Comparison of ENCODE assay signal across 8 cellular contexts in the genomic region with DNA sequence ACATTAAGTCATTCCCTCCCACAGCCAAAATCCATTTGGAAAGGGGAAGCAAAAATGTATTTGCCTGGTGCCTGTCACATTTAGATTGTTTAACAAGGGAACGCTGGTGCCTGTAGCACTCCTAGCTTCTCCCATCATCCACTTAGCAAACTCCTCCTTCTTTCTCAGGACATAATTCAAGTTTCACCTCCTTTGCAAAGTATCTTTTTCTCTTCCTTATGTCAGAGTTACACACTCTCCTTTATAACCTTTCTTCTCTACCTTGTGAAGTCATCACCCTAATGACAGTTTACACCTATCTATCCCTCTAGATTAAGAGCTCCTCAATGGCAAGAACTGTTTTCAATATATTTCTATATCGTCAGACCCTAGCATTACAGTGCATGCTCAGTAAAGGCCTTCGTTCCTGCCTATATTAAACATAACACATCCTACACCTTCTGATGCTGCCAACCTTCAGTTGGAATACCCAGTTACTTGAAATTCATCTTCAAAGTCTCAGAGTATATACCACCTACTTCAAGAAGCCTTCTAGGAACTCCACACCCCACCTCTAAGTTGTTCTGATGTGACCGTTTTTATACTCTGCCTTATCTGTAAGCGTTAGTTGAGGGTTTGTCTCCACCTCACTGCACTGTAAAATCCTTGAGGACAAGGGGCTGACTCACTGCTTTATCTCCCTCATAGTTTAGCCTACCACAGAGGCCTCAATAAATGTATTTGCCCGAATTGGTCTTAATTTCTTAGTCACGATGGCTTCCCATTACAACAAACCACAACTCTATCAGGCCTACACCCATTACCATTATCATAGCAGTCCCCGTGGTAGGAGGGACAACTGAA. TPM values are rescaled to one million over a fixed set of nuclear protein-coding genes. Genes with fewer than 3 reads are reported as not detected.
DNase-seq lines count a peak whose midpoint lies in the region; ATAC-seq and TF ChIP-seq lines count a peak whose summit lies in the region.

No MANE protein-coding gene starts in this region.

- peak overlapping the region; percentile 35 for H3K4me3 Mint-ChIP-seq in memory B cell

- peaks cover 3% of the 10 kb centered on the region for H3K36me3 Mint-ChIP-seq in memory B cell

- peaks cover 34% of the 10 kb centered on the region for H3K4me1 Mint-ChIP-seq in memory B cell

- H3K27ac Mint-ChIP-seq in memory B cell: peak overlapping the region; percentile 51

- DNase-seq in AG04449 (ENCODE audit: low read depth, low spot score): peak; percentile 31
- peak; percentile 80 for DNase-seq in HT1080 (ENCODE audit: low read depth)
- peak; percentile 80 for DNase-seq in astrocyte of the hippocampus (ENCODE audit: low read depth, low spot score)
- DNase-seq in memory B cell (ENCODE audit: low spot score in 2 of 2): no peak
- DNase-seq in GF-D8 (lab: John Stamatoyannopoulos, UW): no peak
- DNase-seq in NK-92 (lab: John Stamatoyannopoulos, UW; ENCODE audit: unreplicated experiment): no peak

- ATAC-seq in memory B cell (ENCODE audit: low read depth): no peak
- no peak for ATAC-seq in HG03378 (IDR thresholded peaks at IDR 0.05; ENCODE audit: unreplicated experiment)
- ATAC-seq in GM21786 (IDR thresholded peaks at IDR 0.05; ENCODE audit: unreplicated experiment): no peak

- TF ChIP-seq CTCF in AG04449 (IDR thresholded peaks at IDR 0.05; ENCODE audit: insufficient read depth, low read length, missing control alignments): no peak

- no peaks in the 10 kb centered on the region for H3K9me3 Mint-ChIP-seq in memory B cell

- no peaks in the 10 kb centered on the region for H3K27me3 Mint-ChIP-seq in memory B cell

- POLR2A ChIA-PET in AG04449 (lab: Yijun Ruan, JAX): interaction anchor here (0.6 kb wide), 1 partner anchor 179 kb away, joined by 3 read pairs; no protein-coding TSS in a partner anchor

- H3K4me3 ChIP-seq in AG04449 (ENCODE audit: low read depth, low read length): no peak overlapping the region

- CTCF ChIA-PET in AG04449 (lab: Yijun Ruan, JAX): interaction anchor here (7.1 kb wide), 1 partner anchor 14 kb away, joined by 68 read pairs; no protein-coding TSS in a partner anchor

RNA-seq across cellular contexts. Expression of a gene that starts 1.0 kb away (rescaled TPM):
- 20.3 and 20.8 TPM in 2 replicates for total RNA-seq in HT1080 (2014; rRNA removed; shearing (Covaris generic))
- polyA plus RNA-seq in HT1080 (2015; cell fraction: cytosol; rRNA removed): 35.3 and 48.1 TPM in 2 replicates
- polyA plus RNA-seq in HT1080 (2015; cell fraction: nucleus; rRNA removed): 47.4 and 55.8 TPM in 2 replicates

Comparison
In these comparisons a context has a peak if more than half of its experiments do, and no peak if none do; other contexts are left out.
1. DNase-seq: peak in AG04449 (single experiment), HT1080 (single experiment) and astrocyte of the hippocampus (single experiment); none in memory B cell (0 of 2), GF-D8 (single experiment) and NK-92 (single experiment).